Comparison of ENCODE assay signal across 24 cellular contexts in genomic region chr18:7890078-7890477, GRCh38.
"Had no signal": no experiment of that assay in that cellular context is flagged by ENCODE, and none has a peak within 500 bp of the region (broad histone marks: within the 10 kb centered on the region; RNA-seq: fewer than 3 reads in every experiment).

No MANE protein-coding gene starts in this region.

- H3K4me1 Mint-ChIP-seq: activated naive CD4-positive, alpha-beta T cell treated with anti-CD3 and anti-CD28 coated beads, Interleukin-2, amount 10 ng/mL, durations not matched to agents 7 days and 5 days; activated naive CD8-positive, alpha-beta T cell treated with anti-CD3 and anti-CD28 coated beads for 36 hours had no signal

- H3K27ac Mint-ChIP-seq: activated CD8-positive, alpha-beta T cell treated with anti-CD3 and anti-CD28 coated beads for 36 hours; activated naive CD4-positive, alpha-beta T cell treated with anti-CD3 and anti-CD28 coated beads, Interleukin-2, amount 10 ng/mL, durations not matched to agents 7 days and 5 days; activated naive CD8-positive, alpha-beta T cell treated with anti-CD3 and anti-CD28 coated beads for 36 hours; activated T-helper 2 cell treated with anti-CD3 and anti-CD28 coated beads, Interferon-gamma antibody, Interleukin-2, Interleukin-4, amounts not matched to agents 10 μg/mL and 5 μg/mL and 100 μg/mL, durations not matched to agents 14 hours and 24 hours and 36 hours; T-helper 1 cell treated with Interleukin-12 subunit alpha and Interleukin-12 subunit beta and Interleukin-4 antibody, amounts not matched to agents 30 μg/mL and 1 μg/mL, for 36 hours had no signal

- H3K36me3 ChIP-seq: breast epithelium had no signal

- H3K9me3 Mint-ChIP-seq: activated CD8-positive, alpha-beta T cell treated with anti-CD3 and anti-CD28 coated beads for 36 hours; activated naive CD4-positive, alpha-beta T cell treated with anti-CD3 and anti-CD28 coated beads, Interleukin-2, amount 10 ng/mL, durations not matched to agents 7 days and 5 days; activated naive CD8-positive, alpha-beta T cell treated with anti-CD3 and anti-CD28 coated beads for 36 hours; activated T-cell treated with anti-CD3 and anti-CD28 coated beads, Interleukin-2, amount 50 U/mL, for 72 hours; activated T-helper 2 cell treated with anti-CD3 and anti-CD28 coated beads, Interferon-gamma antibody, Interleukin-2, Interleukin-4, amounts not matched to agents 10 μg/mL and 5 μg/mL and 100 μg/mL, durations not matched to agents 14 hours and 24 hours and 36 hours; T-helper 1 cell treated with Interleukin-12 subunit alpha and Interleukin-12 subunit beta and Interleukin-4 antibody, amounts not matched to agents 30 μg/mL and 1 μg/mL, for 36 hours had no signal

- H3K9me3 ChIP-seq: breast epithelium had no signal

- DNase-seq: activated CD4-positive, alpha-beta T cell treated with anti-CD3 and anti-CD28 coated beads for 4 hours; activated CD8-positive, alpha-beta memory T cell treated with anti-CD3 and anti-CD28 coated beads, Interleukin-2, amount 50 U/mL, for 4 hours; activated CD8-positive, alpha-beta T cell treated with anti-CD3 and anti-CD28 coated beads for 36 hours; activated gamma-delta T cell treated with Interleukin-2 at 50 U/mL for 16 hours; activated naive CD4-positive, alpha-beta T cell treated with anti-CD3 and anti-CD28 coated beads, Interleukin-2, amount 10 ng/mL, durations not matched to agents 7 days and 5 days; activated naive CD8-positive, alpha-beta T cell treated with anti-CD3 and anti-CD28 coated beads for 36 hours; activated T-cell treated with anti-CD3 and anti-CD28 coated beads, Interleukin-2, amount 50 U/mL, for 72 hours; caudate nucleus; IMR-90; Kasumi-1; KBM-7; NCI-H146; NCI-H2029; NCI-H2107; NCI-H2227 treated with DMSO at 0.1 percent for 48 hours; NCI-H446 treated with DMSO at 0.1 percent for 48 hours; NCI-H524 treated with DMSO at 0.1 percent for 48 hours; NCI-H774; PC-3; SHP77 treated with DMSO at 0.1 percent for 48 hours had no signal

- H3K27ac ChIP-seq: breast epithelium had no signal

- H3K4me3 ChIP-seq: breast epithelium had no signal

- H3K27me3 Mint-ChIP-seq: activated CD8-positive, alpha-beta T cell treated with anti-CD3 and anti-CD28 coated beads for 36 hours; activated naive CD4-positive, alpha-beta T cell treated with anti-CD3 and anti-CD28 coated beads, Interleukin-2, amount 10 ng/mL, durations not matched to agents 7 days and 5 days; activated naive CD8-positive, alpha-beta T cell treated with anti-CD3 and anti-CD28 coated beads for 36 hours had no signal

- H3K4me3 Mint-ChIP-seq: activated CD8-positive, alpha-beta T cell treated with anti-CD3 and anti-CD28 coated beads for 36 hours; activated naive CD4-positive, alpha-beta T cell treated with anti-CD3 and anti-CD28 coated beads, Interleukin-2, amount 10 ng/mL, durations not matched to agents 7 days and 5 days; activated naive CD8-positive, alpha-beta T cell treated with anti-CD3 and anti-CD28 coated beads for 36 hours; activated T-cell treated with anti-CD3 and anti-CD28 coated beads, Interleukin-2, amount 50 U/mL, for 72 hours; T-helper 1 cell treated with Interleukin-12 subunit alpha and Interleukin-12 subunit beta and Interleukin-4 antibody, amounts not matched to agents 30 μg/mL and 1 μg/mL, for 36 hours had no signal

- ATAC-seq: activated CD4-positive, CD25-positive, alpha-beta regulatory T cell treated with anti-CD3 and anti-CD28 coated beads, Interleukin-2, amount 50 U/mL, for 24 hours; activated CD8-positive, alpha-beta T cell treated with anti-CD3 and anti-CD28 coated beads for 36 hours; PC-3 had no signal

- H3K27me3 ChIP-seq: breast epithelium had no signal

- H3K4me1 ChIP-seq: breast epithelium had no signal

- H3K36me3 Mint-ChIP-seq: activated naive CD4-positive, alpha-beta T cell treated with anti-CD3 and anti-CD28 coated beads, Interleukin-2, amount 10 ng/mL, durations not matched to agents 7 days and 5 days; activated naive CD8-positive, alpha-beta T cell treated with anti-CD3 and anti-CD28 coated beads for 36 hours had no signal
